ENCODE assay signal across 9 cellular contexts in the genomic region with DNA sequence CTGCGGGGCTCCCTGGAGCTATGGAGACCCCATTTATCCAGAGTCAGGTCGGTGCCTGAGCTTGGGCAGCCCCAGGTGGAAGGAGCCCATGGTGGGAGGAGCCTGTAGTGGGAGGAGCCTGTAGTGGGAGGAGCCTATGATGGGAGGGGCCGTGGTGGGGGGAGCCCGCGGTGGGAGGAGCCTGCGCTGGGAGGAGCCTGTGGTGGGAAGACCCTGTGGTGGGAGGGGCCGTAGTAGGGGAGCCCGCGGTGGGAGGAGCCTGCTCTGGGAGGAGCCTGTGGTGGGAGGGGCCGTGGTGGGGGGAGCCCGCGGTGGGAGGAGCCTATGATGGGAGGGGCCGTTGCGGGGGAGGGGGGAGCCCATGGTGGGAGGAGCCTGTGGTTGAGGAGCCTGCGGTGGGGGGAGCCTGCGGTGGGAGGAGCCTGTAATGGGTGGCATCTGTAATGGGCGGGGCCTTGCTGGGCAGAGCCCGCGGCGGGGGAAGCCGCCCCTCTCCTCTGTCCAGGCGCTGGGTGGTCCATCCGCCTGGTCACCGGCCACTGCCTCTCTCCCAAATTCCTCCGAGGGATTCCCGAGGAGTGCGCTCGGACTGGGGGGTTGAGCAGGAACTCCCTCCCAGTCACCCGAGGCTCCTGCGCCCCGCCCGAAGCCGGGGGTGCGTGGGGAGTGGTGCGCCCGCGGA. TPM values are rescaled to one million over a fixed set of nuclear protein-coding genes. Genes with fewer than 3 reads are reported as not detected.
DNase-seq lines count a peak whose midpoint lies in the region; ATAC-seq, FAIRE-seq and TF ChIP-seq lines count a peak whose summit lies in the region.
"Had no signal": no experiment of that assay in that cellular context is flagged by ENCODE, and none has a peak within 500 bp of the region (broad histone marks: within the 10 kb centered on the region; RNA-seq: fewer than 3 reads in every experiment).

No MANE protein-coding gene starts in this region.

- WGBS in mammary epithelial cell (ENCODE audit: low coverage, missing lambda C conversion rate): 29% methylated on average over 2 of the region's 37 CpGs

- DNase-seq in D341Med (ENCODE audit: low spot score) (peak; percentile 88), NCI-H146 (lab: John Stamatoyannopoulos, UW) (peak; percentile 87), mammary epithelial cell (peak; percentile 64), kidney (peak; percentile 97)
- peak; percentile 83 to 90 for DNase-seq in stimulated activated CD4-positive, alpha-beta T cell treated with anti-CD3 and anti-CD28 coated beads, Interleukin-2, amount 100 ng/mL, for 24 hours

- peak overlapping the region; percentile 66 for H3K4me3 ChIP-seq in WI38 (ENCODE audit: low read depth, low read length)
- peak overlapping the region; percentile 53 to 66 (median 58) for H3K4me3 ChIP-seq in mammary epithelial cell (replicated peaks in 1 of 3; ENCODE audit: insufficient read depth in 1 of 3, low read depth in 2 of 3, low read length in 3 of 3)
- peak overlapping the region in 1 of 2 donors; percentile 29 for H3K4me3 ChIP-seq in kidney (ENCODE audit: low read length in 2 of 2)

- in situ Hi-C loops in mammary epithelial cell (cut with MboI; ENCODE audit: low sequenced_read_pairs in 2 of 2): no loop called here

- H3K27me3 ChIP-seq in mammary epithelial cell (ENCODE audit: insufficient read depth, low read length): no peaks in the 10 kb centered on the region

- no peaks in the 10 kb centered on the region for H3K36me3 ChIP-seq in mammary epithelial cell (ENCODE audit: insufficient read depth, low read length)
- no peaks in the 10 kb centered on the region for H3K36me3 ChIP-seq in kidney (ENCODE audit: control insufficient read depth in 1 of 2, insufficient read depth in 2 of 2, low read length in 2 of 2)

- no peak for TF ChIP-seq CTCF in WI38 (IDR thresholded peaks at IDR 0.05; ENCODE audit: low read depth, low read length)
- TF ChIP-seq CTCF in mammary epithelial cell (conservative IDR thresholded peaks at IDR 0.05 in 1 of 2, IDR thresholded peaks at IDR 0.05 in 1 of 2; ENCODE audit: extremely low read depth in 1 of 2, insufficient read depth in 1 of 2, low read depth in 1 of 2, low read length in 2 of 2): no peak
- TF ChIP-seq CTCF in kidney (IDR thresholded peaks at IDR 0.05; ENCODE audit: borderline replicate concordance, extremely low read depth, insufficient read depth): no peak

- H3K9me3 ChIP-seq in mammary epithelial cell (replicated peaks; ENCODE audit: insufficient read depth, low read length): no peaks in the 10 kb centered on the region
- no peaks in the 10 kb centered on the region for H3K9me3 ChIP-seq in kidney (ENCODE audit: control insufficient read depth in 1 of 2, low read length in 2 of 2)

- H4K20me1 ChIP-seq in mammary epithelial cell (ENCODE audit: insufficient read depth, low read length): no peaks in the 10 kb centered on the region

- H3K4me2 ChIP-seq in mammary epithelial cell (ENCODE audit: insufficient read depth, low read depth, low read length): peak overlapping the region; percentile 97

- no peak for FAIRE-seq in kidney (lab: Jason Lieb, UNC)
- FAIRE-seq: TTC549 had no signal

- H3K79me2 ChIP-seq in mammary epithelial cell (ENCODE audit: insufficient read depth, low read length): no peaks in the 10 kb centered on the region

- peak overlapping the region; percentile 95 for H2AFZ ChIP-seq in mammary epithelial cell (ENCODE audit: low read depth, low read length)

- no peak overlapping the region for H3K27ac ChIP-seq in mammary epithelial cell (ENCODE audit: insufficient read depth, low read depth, low read length)
- no peak overlapping the region for H3K27ac ChIP-seq in kidney (ENCODE audit: low read depth in 2 of 2, low read length in 2 of 2)

- H3K4me1 ChIP-seq in mammary epithelial cell (ENCODE audit: insufficient read depth, low read length): peaks cover 12% of the 10 kb centered on the region
- no peaks in the 10 kb centered on the region for H3K4me1 ChIP-seq in kidney (ENCODE audit: control insufficient read depth in 1 of 2, insufficient read depth in 1 of 2, low read depth in 1 of 2, low read length in 2 of 2)

- H3K9ac ChIP-seq in mammary epithelial cell (ENCODE audit: insufficient read depth, low read length) (no peak overlapping the region), kidney (ENCODE audit: low read length in 2 of 2) (no peak overlapping the region)

- BruUV-seq in mammary epithelial cell (replicated peaks; lab: Mats Ljungman, UMichigan): no TSS peak

- intact Hi-C loops in mammary epithelial cell (cut with micrococcal nuclease) (no loop called here), kidney (cut with DNase I) (no loop called here)

- CTCF ChIA-PET in mammary epithelial cell (lab: Charles Lee; ENCODE audit: low non-redundant PET): interaction anchor here (0.8 kb wide), 1 partner anchor 243 kb away, joined by 40 read pairs; no protein-coding TSS in a partner anchor

- dilution Hi-C loops in mammary epithelial cell (cut with HindIII; ENCODE audit: low sequenced_read_pairs): loop anchor here (10.0 kb wide), 1 partner anchor 271 kb away; no protein-coding TSS in a partner anchor

- ATAC-seq in GM21737 (IDR thresholded peaks at IDR 0.05; ENCODE audit: unreplicated experiment): peak; percentile 41
- no peak for ATAC-seq in GM18520 (IDR thresholded peaks at IDR 0.05; ENCODE audit: unreplicated experiment)

RNA-seq across cellular contexts. Expression of gene FNDC11, which starts 0.6 kb away (rescaled TPM):
- total RNA-seq in mammary epithelial cell: under 1 TPM; under 0.01 to 0.45 TPM
- polyA plus RNA-seq in mammary epithelial cell: 0.60 TPM
- polyA minus RNA-seq in mammary epithelial cell: not detected
- 1.6 TPM for total RNA-seq in kidney
- 0.47 TPM for polyA plus RNA-seq in kidney (ENCODE audit: insufficient read depth, low read depth, low replicate concordance)

RNA-seq across cellular contexts. Expression of gene SRMS, which starts 5.8 kb away (rescaled TPM):
- total RNA-seq in mammary epithelial cell: under 1 TPM in 1 of 2 donors, not detected in 1; under 0.01 TPM
- 0.16 TPM for polyA plus RNA-seq in mammary epithelial cell
- polyA minus RNA-seq in mammary epithelial cell: not detected
- total RNA-seq in kidney: 0.38 TPM
- not detected for polyA plus RNA-seq in kidney (ENCODE audit: insufficient read depth, low read depth, low replicate concordance)

RNA-seq across cellular contexts. Expression of gene PTK6, which starts 16.2 kb away (rescaled TPM):
- total RNA-seq in mammary epithelial cell (1 to 10 TPM in 1 of 2 donors, under 1 TPM in 1; 0.83 to 1.1 TPM), kidney (1.1 TPM)
- polyA plus RNA-seq in mammary epithelial cell (0.29 TPM), kidney (ENCODE audit: insufficient read depth, low read depth, low replicate concordance) (0.26 TPM)
- 0.72 TPM for polyA minus RNA-seq in mammary epithelial cell

RNA-seq across cellular contexts. Expression of gene HELZ2, which starts 20.6 kb away (rescaled TPM):
- total RNA-seq in mammary epithelial cell: 10 to 100 TPM; 19.0 to 27.7 TPM
- 5.0 TPM for polyA plus RNA-seq in mammary epithelial cell
- polyA minus RNA-seq in mammary epithelial cell: 39.5 TPM
- 40.7 TPM for total RNA-seq in kidney
- polyA plus RNA-seq in kidney (ENCODE audit: insufficient read depth, low read depth, low replicate concordance): 3.2 TPM

RNA-seq across cellular contexts. Expression of gene PPDPF, which starts 32.8 kb away (rescaled TPM):
- 100 to 1,000 TPM; 148 to 355 TPM for total RNA-seq in mammary epithelial cell
- 62.8 TPM for polyA plus RNA-seq in mammary epithelial cell
- 38.1 TPM for polyA minus RNA-seq in mammary epithelial cell
- total RNA-seq in kidney: 578 TPM
- 961 TPM for polyA plus RNA-seq in kidney (ENCODE audit: insufficient read depth, low read depth, low replicate concordance)
